In the genomic region with DNA sequence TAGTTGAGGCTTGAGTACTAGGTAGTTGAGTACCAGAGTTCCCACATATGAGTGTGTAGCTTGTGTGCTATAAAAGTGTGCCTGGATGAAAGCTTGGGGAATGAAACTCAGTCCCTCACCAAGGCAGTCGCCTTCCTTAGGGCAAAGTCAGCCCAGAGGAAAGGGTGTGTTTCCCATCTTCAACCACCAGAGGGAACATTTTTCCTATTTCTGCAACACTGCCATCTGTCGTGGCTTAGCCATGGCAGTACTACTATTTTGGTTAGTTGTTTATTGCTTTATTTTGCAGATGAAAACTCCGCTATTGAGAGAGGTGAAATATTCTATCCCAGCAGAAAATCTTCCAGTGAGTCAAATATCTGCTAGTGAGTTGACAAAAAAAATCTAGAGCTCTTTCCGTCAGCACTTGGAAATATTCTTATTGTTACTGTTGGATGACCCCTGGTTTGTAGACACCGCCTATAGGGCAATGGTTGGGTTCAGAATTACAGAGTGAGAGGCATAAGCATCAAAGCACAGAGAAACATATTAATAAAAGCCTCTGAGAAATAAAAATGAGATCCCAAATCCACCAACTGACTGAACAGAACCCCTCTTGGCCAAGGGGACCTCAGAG, we compare ENCODE assay signal across 8 cellular contexts.
DNase-seq lines count a peak whose midpoint lies in the region; ATAC-seq and TF ChIP-seq lines count a peak whose summit lies in the region.

No MANE protein-coding gene starts in this region.

- H3K4me1 ChIP-seq in parathyroid adenoma = no peaks in the 10 kb centered on the region

- H3K36me3 Mint-ChIP-seq in CD14-positive monocyte = no peaks in the 10 kb centered on the region

- TF ChIP-seq CTCF in CD14-positive monocyte (IDR thresholded peaks at IDR 0.05) (peak; percentile 91), GM12874 (IDR thresholded peaks at IDR 0.05; ENCODE audit: insufficient read depth, low read depth, low read length) (peak; percentile 68), WI38 (IDR thresholded peaks at IDR 0.05; ENCODE audit: low read depth, low read length) (peak; percentile 75), parathyroid adenoma (IDR thresholded peaks at IDR 0.05) (peak; percentile 87)

- H2AFZ ChIP-seq in parathyroid adenoma = no peak overlapping the region

- no peak overlapping the region for H3K4me3 Mint-ChIP-seq in CD14-positive monocyte

- H3K27ac ChIP-seq in parathyroid adenoma = no peak overlapping the region

- H3K4me2 ChIP-seq in parathyroid adenoma (ENCODE audit: low read length) = no peak overlapping the region

- ATAC-seq in HG02798 (IDR thresholded peaks at IDR 0.05; ENCODE audit: poor library complexity, unreplicated experiment) = peak; percentile 64

- H3K36me3 ChIP-seq in parathyroid adenoma (ENCODE audit: control insufficient read depth, insufficient read depth, low read length) = no peaks in the 10 kb centered on the region

- DNase-seq in CD14-positive monocyte (ENCODE audit: low spot score) (no peak), NCI-H146 treated with DMSO at 0.1 percent for 48 hours (lab: John Stamatoyannopoulos, UW; ENCODE audit: unreplicated experiment) (peak; percentile 30), glomerular endothelial cell (ENCODE audit: extremely low read depth, low read depth, low spot score) (peak; percentile 34), 8988T (no peak)

- H3K27ac Mint-ChIP-seq in CD14-positive monocyte = no peak overlapping the region

- H3K9me3 Mint-ChIP-seq in CD14-positive monocyte = no peaks in the 10 kb centered on the region

- H3K79me2 ChIP-seq in parathyroid adenoma = no peaks in the 10 kb centered on the region

- no peak overlapping the region for H3K9ac ChIP-seq in parathyroid adenoma

- H3K27me3 ChIP-seq in parathyroid adenoma (ENCODE audit: control insufficient read depth, insufficient read depth, low read length) = no peaks in the 10 kb centered on the region

- H3K27me3 Mint-ChIP-seq in CD14-positive monocyte (ENCODE audit: low read depth in 3 of 3) = peaks cover 0 to 1% (median 0%) of the 10 kb centered on the region in 3 donors

- intact Hi-C loops in CD14-positive monocyte (cut with micrococcal nuclease) = loop anchor here (2.0 to 5.0 kb wide), 2 partner anchors 232 to 234 kb away; no protein-coding TSS in a partner anchor

- peaks cover 22% of the 10 kb centered on the region for H3K4me1 Mint-ChIP-seq in CD14-positive monocyte

- H3K4me3 ChIP-seq in WI38 (ENCODE audit: low read depth, low read length) (no peak overlapping the region), parathyroid adenoma (ENCODE audit: low read depth, low read length) (no peak overlapping the region)

- no peaks in the 10 kb centered on the region for H3K9me3 ChIP-seq in parathyroid adenoma (ENCODE audit: control insufficient read depth, low read length)

Comparison
In these comparisons a context has a peak if more than half of its experiments do, and no peak if none do; other contexts are left out.
1. DNase-seq: peak in NCI-H146 treated with DMSO at 0.1 percent for 48 hours (single experiment) and glomerular endothelial cell (single experiment); none in CD14-positive monocyte (single experiment) and 8988T (single experiment).
2. Peak in every context shown above with its lines, with median percentiles within 50 percentile points of each other: CTCF ChIP-seq.